22 cellular contexts compared by ENCODE assay signal in genomic region chr12:116043673-116044072, GRCh38.
"Had no signal": no experiment of that assay in that cellular context is flagged by ENCODE, and none has a peak within 500 bp of the region (broad histone marks: within the 10 kb centered on the region; RNA-seq: fewer than 3 reads in every experiment).

No MANE protein-coding gene starts in this region.

- H3K27me3 Mint-ChIP-seq: activated CD4-positive, alpha-beta T cell treated with anti-CD3 and anti-CD28 coated beads, Interleukin-2, amount 10 ng/mL, durations not matched to agents 24 days and 14 days; central memory CD8-positive, alpha-beta T cell; natural killer cell treated with Interleukin-12 subunit alpha and Interleukin-12 subunit beta and Interleukin-15 and Interleukin-18, amount 100 ng/mL, for 72 hours; progenitor cell of endocrine pancreas had no signal

- H3K9me3 ChIP-seq: right atrium auricular region, tibial artery had no signal

- H3K4me3 ChIP-seq: right atrium auricular region, skin epidermis, tibial artery had no signal

- FAIRE-seq: urothelium cell line had no signal

- H3K27ac ChIP-seq: brain microvascular endothelial cell, right atrium auricular region, skin epidermis, tibial artery had no signal

- H3K27me3 ChIP-seq: brain microvascular endothelial cell, right atrium auricular region, tibial artery had no signal

- H3K36me3 ChIP-seq: brain microvascular endothelial cell, right atrium auricular region, tibial artery had no signal

- DNase-seq: activated CD4-positive, alpha-beta T cell treated with anti-CD3 and anti-CD28 coated beads, Interleukin-2, amount 10 ng/mL, durations not matched to agents 24 days and 14 days; activated CD4-positive, CD25-positive, alpha-beta regulatory T cell; activated CD8-positive, alpha-beta memory T cell treated with anti-CD3 and anti-CD28 coated beads, Interleukin-2, amount 50 U/mL, for 48 hours; activated gamma-delta T cell; activated T-cell treated with anti-CD3 and anti-CD28 coated beads, Interleukin-2, amount 50 U/mL, for 72 hours; effector memory CD4-positive, alpha-beta T cell; foreskin melanocyte; kidney glomerular epithelial cell; left ventricle myocardium superior; mesendoderm; nucleus accumbens; stimulated activated CD4-positive, alpha-beta T cell treated with anti-CD3 and anti-CD28 coated beads, Interleukin-4, amount 100 ng/mL, for 24 hours; stimulated activated naive CD4-positive, alpha-beta T cell; tibial artery had no signal

- ATAC-seq: activated naive CD4-positive, alpha-beta T cell treated with anti-CD3 and anti-CD28 coated beads, Interleukin-2, amount 50 U/mL, for 72 hours; activated T-cell treated with anti-CD3 and anti-CD28 coated beads, Interleukin-2, amount 50 U/mL, for 72 hours; left ventricle myocardium superior; natural killer cell treated with Interleukin-12 subunit alpha and Interleukin-12 subunit beta and Interleukin-15 and Interleukin-18, amount 100 ng/mL, for 72 hours had no signal

- H3K36me3 Mint-ChIP-seq: natural killer cell treated with Interleukin-12 subunit alpha and Interleukin-12 subunit beta and Interleukin-15 and Interleukin-18, amount 100 ng/mL, for 72 hours had no signal

- H3K4me3 Mint-ChIP-seq: activated CD4-positive, alpha-beta T cell treated with anti-CD3 and anti-CD28 coated beads, Interleukin-2, amount 10 ng/mL, durations not matched to agents 24 days and 14 days; activated T-cell treated with anti-CD3 and anti-CD28 coated beads, Interleukin-2, amount 50 U/mL, for 72 hours; central memory CD8-positive, alpha-beta T cell; natural killer cell treated with Interleukin-12 subunit alpha and Interleukin-12 subunit beta and Interleukin-15 and Interleukin-18, amount 100 ng/mL, for 72 hours had no signal

- H3K27ac Mint-ChIP-seq: activated CD4-positive, alpha-beta T cell treated with anti-CD3 and anti-CD28 coated beads, Interleukin-2, amount 10 ng/mL, durations not matched to agents 24 days and 14 days; activated naive CD4-positive, alpha-beta T cell treated with anti-CD3 and anti-CD28 coated beads, Interleukin-2, amount 50 U/mL, for 72 hours; activated T-cell treated with anti-CD3 and anti-CD28 coated beads, Interleukin-2, amount 50 U/mL, for 72 hours; natural killer cell treated with Interleukin-12 subunit alpha and Interleukin-12 subunit beta and Interleukin-15 and Interleukin-18, amount 100 ng/mL, for 72 hours had no signal

- H3K9me3 Mint-ChIP-seq: activated CD4-positive, alpha-beta T cell treated with anti-CD3 and anti-CD28 coated beads, Interleukin-2, amount 10 ng/mL, durations not matched to agents 24 days and 14 days; central memory CD8-positive, alpha-beta T cell had no signal
